ENCODE assay signal across 17 cellular contexts in genomic region chr19:1009043-1009975, GRCh38. TPM values are rescaled to one million over a fixed set of nuclear protein-coding genes. Genes with fewer than 3 reads are reported as not detected.
DNase-seq lines count a peak whose midpoint lies in the region; ATAC-seq and TF ChIP-seq lines count a peak whose summit lies in the region.
"Had no signal": no experiment of that assay in that cellular context is flagged by ENCODE, and none has a peak within 500 bp of the region (broad histone marks: within the 10 kb centered on the region; RNA-seq: fewer than 3 reads in every experiment).

No MANE protein-coding gene starts in this region.

- H3K4me3 Mint-ChIP-seq in glutamatergic neuron (ENCODE audit: unreplicated experiment) = no peak overlapping the region
- H3K4me3 Mint-ChIP-seq: CD8-positive, alpha-beta T cell had no signal

- H3F3A ChIP-seq in PC-9 (ENCODE audit: insufficient read depth, low read depth) = peaks cover 8% of the 10 kb centered on the region; the same call in 1 of the 2 replicates

- DNase-seq in PC-9 = no peak
- DNase-seq in glutamatergic neuron = peak; percentile 21
- DNase-seq in testis = peak; percentile 54
- no peak for DNase-seq in islet precursor cell
- DNase-seq in CD1c-positive myeloid dendritic cell (ENCODE audit: extremely low spot score) = no peak
- DNase-seq: CD8-positive, alpha-beta T cell; foreskin keratinocyte; Karpas-422; NCI-H187; NCI-H748 treated with DMSO at 0.1 percent for 48 hours; SIG-M5 had no signal

- BruUV-seq in PC-9 (replicated peaks; lab: Mats Ljungman, UMichigan) = TSS peak; percentile 46

- TF ChIP-seq CTCF in PC-9 (conservative IDR thresholded peaks at IDR 0.05) = no peak
- no peak for TF ChIP-seq CTCF in glutamatergic neuron (IDR thresholded peaks at IDR 0.05; ENCODE audit: partially characterized antibody, unreplicated experiment)
- TF ChIP-seq CTCF in testis (IDR thresholded peaks at IDR 0.05) = no peak

- H3K9me2 ChIP-seq in PC-9 (ENCODE audit: insufficient read depth) = no peaks in the 10 kb centered on the region

- H3K27me3 Mint-ChIP-seq in glutamatergic neuron (ENCODE audit: unreplicated experiment) = peaks cover 5% of the 10 kb centered on the region

- H3K4me3 ChIP-seq in PC-9 (no peak overlapping the region), testis (peak overlapping the region in 1 of 2 donors; percentile 38)
- H3K4me3 ChIP-seq: thoracic aorta had no signal

- H3K4me1 Mint-ChIP-seq in glutamatergic neuron (ENCODE audit: low read depth, unreplicated experiment) = no peaks in the 10 kb centered on the region

- 12 to 51% methylated on average over 25 to 90 of the region's 90 CpGs for WGBS in testis, 2 donors

- peaks cover 3% of the 10 kb centered on the region for H3K9me3 Mint-ChIP-seq in glutamatergic neuron (ENCODE audit: unreplicated experiment)
- H3K9me3 Mint-ChIP-seq: CD8-positive, alpha-beta T cell had no signal

- H3K36me3 Mint-ChIP-seq in glutamatergic neuron (ENCODE audit: unreplicated experiment) = no peaks in the 10 kb centered on the region

- H4K20me1 ChIP-seq in PC-9 (ENCODE audit: insufficient read depth) = peaks cover 19% of the 10 kb centered on the region

- no peak overlapping the region for H2AFZ ChIP-seq in PC-9

- H3K79me2 ChIP-seq in PC-9 (ENCODE audit: low read depth) = peaks cover 4% of the 10 kb centered on the region; the same call in 1 of the 2 replicates

- no peak overlapping the region for H3K27ac ChIP-seq in PC-9
- H3K27ac ChIP-seq in testis = peak overlapping the region; percentile 39 to 65
- H3K27ac ChIP-seq: foreskin keratinocyte, thoracic aorta, VCaP had no signal

- intact Hi-C loops in PC-9 (cut with micrococcal nuclease; ENCODE audit: unreplicated experiment) (no loop called here), testis (cut with DNase I; ENCODE audit: low total_unique reads) (no loop called here)

- POLR2A ChIA-PET in PC-9 (lab: Charles Lee; ENCODE audit: unreplicated experiment) = no interaction called here

- no peak for TF ChIP-seq POLR2A in testis (IDR thresholded peaks at IDR 0.05)

- no peaks in the 10 kb centered on the region for H3K9me3 ChIP-seq in PC-9 (ENCODE audit: insufficient read depth, low read depth)
- no peaks in the 10 kb centered on the region for H3K9me3 ChIP-seq in testis
- H3K9me3 ChIP-seq: thoracic aorta had no signal

- H3K27ac Mint-ChIP-seq in glutamatergic neuron (ENCODE audit: unreplicated experiment) = no peak overlapping the region
- H3K27ac Mint-ChIP-seq: CD8-positive, alpha-beta T cell had no signal

- H3K27me3 ChIP-seq in PC-9 (ENCODE audit: insufficient read depth, low read depth) (no peaks in the 10 kb centered on the region), testis (no peaks in the 10 kb centered on the region)
- H3K27me3 ChIP-seq: foreskin keratinocyte had no signal

- no peak overlapping the region for H3K4me2 ChIP-seq in PC-9

- H3K4me1 ChIP-seq in PC-9 (replicated peaks; ENCODE audit: insufficient read depth) (no peaks in the 10 kb centered on the region), testis (peaks cover 11% of the 10 kb centered on the region)
- H3K4me1 ChIP-seq: foreskin keratinocyte had no signal

- ATAC-seq in HG03108 (IDR thresholded peaks at IDR 0.05; ENCODE audit: unreplicated experiment) = no peak
- ATAC-seq: CD8-positive, alpha-beta T cell; foreskin keratinocyte had no signal

- H3K36me3 ChIP-seq in PC-9 (ENCODE audit: low read depth) (no peaks in the 10 kb centered on the region), testis (ENCODE audit: low read depth, missing control alignments) (no peaks in the 10 kb centered on the region)

- CTCF ChIA-PET in PC-9 (lab: Charles Lee) = no interaction called here

RNA-seq across cellular contexts. Expression of gene GRIN3B, which starts 9.1 kb away (rescaled TPM):
- total RNA-seq in PC-9 (2021) (0.11 and 0.13 TPM in 2 replicates), glutamatergic neuron (ENCODE audit: unreplicated experiment) (0.93 TPM), testis (1 to 10 TPM; 1.3 to 2.4 TPM)
- polyA plus RNA-seq in testis (ENCODE audit: insufficient read depth, low read depth, low replicate concordance) = 1.1 TPM
- total RNA-seq: skeletal muscle tissue had no signal

RNA-seq across cellular contexts. Expression of gene TMEM259, which starts 11.6 kb away (rescaled TPM):
- total RNA-seq in PC-9 (2021) = 155 and 162 TPM in 2 replicates
- 222 TPM for total RNA-seq in glutamatergic neuron (ENCODE audit: unreplicated experiment)
- 100 to 1,000 TPM; 339 to 405 TPM for total RNA-seq in testis
- polyA plus RNA-seq in testis (ENCODE audit: insufficient read depth, low read depth, low replicate concordance) = 164 TPM

RNA-seq across cellular contexts. Expression of gene RNU6-2, which starts 12.0 kb away (rescaled TPM):
- total RNA-seq in PC-9 (2021) (not detected in 2 replicates), glutamatergic neuron (ENCODE audit: unreplicated experiment) (not detected), testis (not detected)
- polyA plus RNA-seq in testis (ENCODE audit: insufficient read depth, low read depth, low replicate concordance) = not detected
- total RNA-seq: CD8-positive, alpha-beta T cell; foreskin keratinocyte; skeletal muscle tissue; thoracic aorta had no signal
- polyA plus RNA-seq: foreskin keratinocyte, keratinocyte, neural cell had no signal

RNA-seq across cellular contexts. Expression of gene CNN2, which starts 17.1 kb away (rescaled TPM):
- 168 and 206 TPM in 2 replicates for total RNA-seq in PC-9 (2021)
- total RNA-seq in glutamatergic neuron (ENCODE audit: unreplicated experiment) = 117 TPM
- total RNA-seq in testis = 10 to 100 TPM; 19.1 to 28.0 TPM
- 36.4 TPM for polyA plus RNA-seq in testis (ENCODE audit: insufficient read depth, low read depth, low replicate concordance)

RNA-seq across cellular contexts. Expression of gene WDR18, which starts 25.2 kb away (rescaled TPM):
- total RNA-seq in PC-9 (2021) (61.5 and 95.3 TPM in 2 replicates), glutamatergic neuron (ENCODE audit: unreplicated experiment) (52.1 TPM), testis (100 to 1,000 TPM in 1 of 2 donors, 10 to 100 TPM in 1; 70.9 to 108 TPM)
- 38.7 TPM for polyA plus RNA-seq in testis (ENCODE audit: insufficient read depth, low read depth, low replicate concordance)

Comparison
In these comparisons a context has a peak if more than half of its experiments do, and no peak if none do; other contexts are left out.
1. DNase-seq: peak in glutamatergic neuron (single experiment) and testis (single experiment); none in PC-9 (0 of 2), islet precursor cell (single experiment) and CD1c-positive myeloid dendritic cell (single experiment).